ENCODE assay signal across 8 cellular contexts in the genomic region with DNA sequence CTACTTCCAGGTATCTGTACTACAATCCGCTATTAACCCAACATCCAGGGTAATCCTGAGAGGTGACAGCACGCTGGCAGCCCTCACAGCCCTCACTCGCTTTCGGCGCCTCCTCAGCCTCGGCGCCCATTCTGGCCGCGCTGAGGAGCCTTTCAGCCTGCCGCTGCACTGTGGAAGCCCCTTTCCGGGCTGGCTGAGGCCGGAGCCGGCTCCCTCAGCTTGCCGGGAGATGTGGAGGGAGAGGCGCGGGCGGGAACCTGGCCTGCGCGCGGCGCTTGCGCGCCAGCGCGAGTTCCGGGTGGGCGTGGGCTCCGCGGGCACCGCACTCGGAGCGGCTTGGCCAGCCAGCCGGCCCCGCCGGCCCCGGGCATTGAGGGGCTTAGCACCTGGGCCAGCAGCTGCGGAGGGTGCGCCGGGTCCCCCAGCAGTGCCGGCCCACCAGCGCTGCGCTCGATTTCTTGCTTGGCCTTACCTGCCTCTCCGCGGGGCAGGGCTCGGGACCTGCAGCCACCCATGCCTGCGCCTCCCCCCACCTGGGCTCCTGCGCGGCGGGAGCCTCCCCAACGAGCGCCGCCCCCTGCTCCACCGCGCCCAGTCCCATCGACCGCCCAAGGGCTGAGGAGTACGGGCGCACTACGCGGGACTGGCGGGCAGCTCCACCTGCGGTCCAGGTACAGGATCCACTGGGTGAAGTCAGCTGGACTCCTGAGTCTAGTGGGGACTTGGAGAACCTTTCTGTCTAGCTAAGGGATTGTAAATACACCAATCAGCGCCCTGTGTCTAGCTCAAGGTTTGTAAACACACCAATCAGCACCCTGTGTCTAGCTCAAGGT.
DNase-seq lines count a peak whose midpoint lies in the region; ATAC-seq and TF ChIP-seq lines count a peak whose summit lies in the region.

No MANE protein-coding gene starts in this region.

- no peaks in the 10 kb centered on the region for H3K9me3 Mint-ChIP-seq in activated CD8-positive, alpha-beta memory T cell treated with anti-CD3 and anti-CD28 coated beads, Interleukin-2, amount 10 ng/mL, durations not matched to agents 7 days and 5 days (ENCODE audit: low read depth)

- peak overlapping the region; percentile 50 for H3K4me3 ChIP-seq in skeletal muscle cell (ENCODE audit: low read depth, low read length)

- no peak overlapping the region for H3K27ac Mint-ChIP-seq in activated CD8-positive, alpha-beta memory T cell treated with anti-CD3 and anti-CD28 coated beads, Interleukin-2, amount 10 ng/mL, durations not matched to agents 7 days and 5 days

- ATAC-seq in activated CD8-positive, alpha-beta memory T cell treated with anti-CD3 and anti-CD28 coated beads, Interleukin-2, amount 10 ng/mL, durations not matched to agents 7 days and 5 days = peak; percentile 73
- no peak for ATAC-seq in HG03469 (IDR thresholded peaks at IDR 0.05; ENCODE audit: unreplicated experiment)

- H3K27me3 Mint-ChIP-seq in activated CD8-positive, alpha-beta memory T cell treated with anti-CD3 and anti-CD28 coated beads, Interleukin-2, amount 10 ng/mL, durations not matched to agents 7 days and 5 days = peaks cover 22% of the 10 kb centered on the region

- no peaks in the 10 kb centered on the region for H3K36me3 Mint-ChIP-seq in activated CD8-positive, alpha-beta memory T cell treated with anti-CD3 and anti-CD28 coated beads, Interleukin-2, amount 10 ng/mL, durations not matched to agents 7 days and 5 days

- CTCF ChIA-PET in activated CD8-positive, alpha-beta memory T cell treated with anti-CD3 and anti-CD28 coated beads, Interleukin-2, amount 10 ng/mL, durations not matched to agents 7 days and 5 days (lab: Charles Lee) = no interaction called here
- CTCF ChIA-PET in GM10248 (lab: Yijun Ruan, JAX) = interaction anchor here (1.3 kb wide), 2 partner anchors 88 to 188 kb away, joined by 4 read pairs; partner anchors contain the start of gene PRSS12

- POLR2A ChIA-PET in GM10248 (lab: Yijun Ruan, JAX) = no interaction called here

- H3K4me1 Mint-ChIP-seq in activated CD8-positive, alpha-beta memory T cell treated with anti-CD3 and anti-CD28 coated beads, Interleukin-2, amount 10 ng/mL, durations not matched to agents 7 days and 5 days = peaks cover 3% of the 10 kb centered on the region

- H3K4me3 Mint-ChIP-seq in activated CD8-positive, alpha-beta memory T cell treated with anti-CD3 and anti-CD28 coated beads, Interleukin-2, amount 10 ng/mL, durations not matched to agents 7 days and 5 days = peak overlapping the region; percentile 54

- intact Hi-C loops in head of caudate nucleus (cut with DNase I) = no loop called here

- no peak for TF ChIP-seq CTCF in GM10248 (IDR thresholded peaks at IDR 0.05; ENCODE audit: control extremely low read depth, extremely low read depth, low read depth, missing control alignments)

- DNase-seq in NCI-H748 (lab: John Stamatoyannopoulos, UW; ENCODE audit: unreplicated experiment) = peak; percentile 16
- no peak for DNase-seq in NCI-H748 treated with DMSO at 0.1 percent for 48 hours (lab: John Stamatoyannopoulos, UW)
- DNase-seq in activated CD8-positive, alpha-beta memory T cell treated with anti-CD3 and anti-CD28 coated beads, Interleukin-2, amount 10 ng/mL, durations not matched to agents 7 days and 5 days = no peak
- DNase-seq in head of caudate nucleus = peak in 27 of 42 donors; percentile 17 to 63 (median 36)
- DNase-seq in skeletal muscle cell (ENCODE audit: low read depth) = no peak
- no peak for DNase-seq in NAMALWA (ENCODE audit: low spot score)
- DNase-seq in GM10248 (ENCODE audit: extremely low spot score) = no peak

Comparison
In these comparisons a context has a peak if more than half of its experiments do, and no peak if none do; other contexts are left out.
1. DNase-seq: peak in NCI-H748 (single experiment) and head of caudate nucleus (27 of 42); none in NCI-H748 treated with DMSO at 0.1 percent for 48 hours (single experiment), activated CD8-positive, alpha-beta memory T cell treated with anti-CD3 and anti-CD28 coated beads, Interleukin-2, amount 10 ng/mL, durations not matched to agents 7 days and 5 days (single experiment), skeletal muscle cell (single experiment), NAMALWA (single experiment) and GM10248 (single experiment).